In the genomic region with DNA sequence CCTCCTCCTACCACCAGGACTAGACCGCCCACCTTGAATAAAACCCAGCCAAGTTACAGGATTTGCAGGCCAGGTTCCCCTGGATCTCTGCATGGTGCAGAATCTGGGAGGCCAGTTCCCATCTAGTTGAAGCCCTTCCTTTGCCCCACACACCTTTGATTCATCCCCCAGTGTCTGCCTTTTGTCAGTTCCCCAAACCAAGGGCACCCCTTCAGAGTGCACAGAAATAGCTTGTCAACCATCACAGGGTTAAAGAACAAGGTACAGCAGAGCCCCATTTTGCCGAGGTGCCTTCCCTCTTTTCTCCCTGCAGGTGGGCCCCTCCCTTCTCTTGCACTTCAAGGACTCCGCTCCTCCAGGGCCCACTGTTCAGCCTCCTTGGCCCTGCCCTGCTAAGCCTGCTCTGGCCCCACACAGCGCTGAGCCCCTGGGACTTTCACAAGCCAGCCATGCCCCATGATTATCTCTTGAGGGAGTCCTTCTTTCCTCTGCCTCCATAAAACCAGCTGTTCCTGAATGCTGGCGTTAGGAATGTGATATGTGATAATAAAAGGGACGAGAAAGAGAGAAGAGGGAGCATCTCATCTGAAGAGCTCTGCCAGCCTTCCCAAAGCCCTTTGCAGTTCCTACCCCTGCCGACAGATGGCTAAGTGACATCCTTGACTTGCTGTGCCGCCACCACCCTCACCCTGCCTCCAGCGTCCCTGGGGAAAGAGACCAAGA, we compare ENCODE assay signal across 9 cellular contexts.
DNase-seq lines count a peak whose midpoint lies in the region; ATAC-seq, FAIRE-seq and TF ChIP-seq lines count a peak whose summit lies in the region.
"Had no signal": no experiment of that assay in that cellular context is flagged by ENCODE, and none has a peak within 500 bp of the region (broad histone marks: within the 10 kb centered on the region; RNA-seq: fewer than 3 reads in every experiment).

No MANE protein-coding gene starts in this region.

- FAIRE-seq in H54 (lab: Jason Lieb, UNC), result no peak

- no peak for TF ChIP-seq POLR2A in H54 (IDR thresholded peaks at IDR 0.05; ENCODE audit: low read depth, low read length)

- DNase-seq in ELF-1 (ENCODE audit: low read depth, low spot score) (peak; percentile 91), left ventricle myocardium superior (no peak), H54 (ENCODE audit: insufficient read length, low spot score) (no peak)
- peak; percentile 43 for DNase-seq in activated CD8-positive, alpha-beta memory T cell treated with anti-CD3 and anti-CD28 coated beads, Interleukin-2, amount 10 ng/mL, durations not matched to agents 7 days and 5 days
- peak; percentile 10 for DNase-seq in stimulated activated CD8-positive, alpha-beta memory T cell treated with anti-CD3 and anti-CD28 coated beads, Interleukin-7, amount 100 ng/mL, for 24 hours (ENCODE audit: low read depth)

- H3K9ac ChIP-seq in HUES6 (ENCODE audit: low read length), result peak overlapping the region; percentile 79

- peaks cover 76% of the 10 kb centered on the region for H3K4me1 ChIP-seq in HUES6 (ENCODE audit: control insufficient read depth, insufficient read depth, low read length)

- H3K4me3 Mint-ChIP-seq in activated CD8-positive, alpha-beta memory T cell treated with anti-CD3 and anti-CD28 coated beads, Interleukin-2, amount 10 ng/mL, durations not matched to agents 7 days and 5 days, result no peak overlapping the region

- intact Hi-C loops in left ventricle myocardium superior (cut with micrococcal nuclease), result no loop called here

- H3K4me3 ChIP-seq in HUES6 (ENCODE audit: low read depth, low read length), result peak overlapping the region; percentile 30; the same call in 1 of the 2 replicates
- H3K4me3 ChIP-seq: vagina had no signal

- no peak overlapping the region for H3K27ac Mint-ChIP-seq in activated CD8-positive, alpha-beta memory T cell treated with anti-CD3 and anti-CD28 coated beads, Interleukin-2, amount 10 ng/mL, durations not matched to agents 7 days and 5 days

- peaks cover 2% of the 10 kb centered on the region for H3K4me1 Mint-ChIP-seq in activated CD8-positive, alpha-beta memory T cell treated with anti-CD3 and anti-CD28 coated beads, Interleukin-2, amount 10 ng/mL, durations not matched to agents 7 days and 5 days

- CTCF ChIA-PET in activated CD8-positive, alpha-beta memory T cell treated with anti-CD3 and anti-CD28 coated beads, Interleukin-2, amount 10 ng/mL, durations not matched to agents 7 days and 5 days (lab: Charles Lee), result interaction anchor here (1.4 kb wide), 2 partner anchors 11 to 1257 kb away, joined by 3 to 4 read pairs; no protein-coding TSS in a partner anchor

- H3K9me3 ChIP-seq in HUES6 (ENCODE audit: control insufficient read depth, insufficient read depth, low read depth, low read length), result no peaks in the 10 kb centered on the region
- H3K9me3 ChIP-seq: vagina had no signal

- ATAC-seq in activated CD8-positive, alpha-beta memory T cell treated with anti-CD3 and anti-CD28 coated beads, Interleukin-2, amount 10 ng/mL, durations not matched to agents 7 days and 5 days, result no peak
- peak; percentile 41 for ATAC-seq in left ventricle myocardium superior
- no peak for ATAC-seq in HG03521 (IDR thresholded peaks at IDR 0.05; ENCODE audit: unreplicated experiment)
- no peak for ATAC-seq in GM18519 (IDR thresholded peaks at IDR 0.05; ENCODE audit: low FRiP score, unreplicated experiment)

- no peaks in the 10 kb centered on the region for H3K27me3 ChIP-seq in HUES6 (ENCODE audit: control insufficient read depth, insufficient read depth, low read length)
- H3K27me3 ChIP-seq: vagina had no signal

- no peaks in the 10 kb centered on the region for H3K36me3 Mint-ChIP-seq in activated CD8-positive, alpha-beta memory T cell treated with anti-CD3 and anti-CD28 coated beads, Interleukin-2, amount 10 ng/mL, durations not matched to agents 7 days and 5 days

- H3K9me3 Mint-ChIP-seq in activated CD8-positive, alpha-beta memory T cell treated with anti-CD3 and anti-CD28 coated beads, Interleukin-2, amount 10 ng/mL, durations not matched to agents 7 days and 5 days (ENCODE audit: low read depth), result no peaks in the 10 kb centered on the region

- H3K27me3 Mint-ChIP-seq in activated CD8-positive, alpha-beta memory T cell treated with anti-CD3 and anti-CD28 coated beads, Interleukin-2, amount 10 ng/mL, durations not matched to agents 7 days and 5 days, result peaks cover 4% of the 10 kb centered on the region

- H3K36me3 ChIP-seq in HUES6 (ENCODE audit: control insufficient read depth, insufficient read depth, low read length), result no peaks in the 10 kb centered on the region
- H3K36me3 ChIP-seq: vagina had no signal

- peak overlapping the region; percentile 59; the same call in 1 of the 2 replicates for H3K27ac ChIP-seq in HUES6 (ENCODE audit: low read depth, low read length)
- H3K27ac ChIP-seq: vagina had no signal

Comparison
In these comparisons a context has a peak if more than half of its experiments do, and no peak if none do; other contexts are left out.
1. DNase-seq: peak in ELF-1 (single experiment), activated CD8-positive, alpha-beta memory T cell treated with anti-CD3 and anti-CD28 coated beads, Interleukin-2, amount 10 ng/mL, durations not matched to agents 7 days and 5 days (single experiment) and stimulated activated CD8-positive, alpha-beta memory T cell treated with anti-CD3 and anti-CD28 coated beads, Interleukin-7, amount 100 ng/mL, for 24 hours (single experiment); none in left ventricle myocardium superior (single experiment) and H54 (single experiment).